In genomic region chrX:70092247-70092646, GRCh38 we compare ENCODE assay signal across 14 cellular contexts.
DNase-seq lines count a peak whose midpoint lies in the region; ATAC-seq and FAIRE-seq lines count a peak whose summit lies in the region.
"Had no signal": no experiment of that assay in that cellular context is flagged by ENCODE, and none has a peak within 500 bp of the region (broad histone marks: within the 10 kb centered on the region; RNA-seq: fewer than 3 reads in every experiment).

No MANE protein-coding gene starts in this region.

- DNase-seq in urothelium cell line (ENCODE audit: low spot score), result no peak
- DNase-seq in glomerular visceral epithelial cell (ENCODE audit: extremely low spot score), result no peak
- DNase-seq: BE2C; CD4-positive, alpha-beta memory T cell; DMS79; H9; KG1 had no signal

- no peak for FAIRE-seq in urothelium cell line (lab: Jason Lieb, UNC)
- FAIRE-seq: GM12891 had no signal

- ATAC-seq in GM21390 (IDR thresholded peaks at IDR 0.05; ENCODE audit: unreplicated experiment), result peak; percentile 74
- ATAC-seq in HG02852 (IDR thresholded peaks at IDR 0.05; ENCODE audit: unreplicated experiment), result peak; percentile 64
- ATAC-seq in HG03520 (IDR thresholded peaks at IDR 0.05; ENCODE audit: unreplicated experiment), result peak; percentile 69
- no peak for ATAC-seq in HG03039 (IDR thresholded peaks at IDR 0.05; ENCODE audit: unreplicated experiment)
- ATAC-seq: A549, GM23338 had no signal
